21 cellular contexts compared by ENCODE assay signal in the genomic region with DNA sequence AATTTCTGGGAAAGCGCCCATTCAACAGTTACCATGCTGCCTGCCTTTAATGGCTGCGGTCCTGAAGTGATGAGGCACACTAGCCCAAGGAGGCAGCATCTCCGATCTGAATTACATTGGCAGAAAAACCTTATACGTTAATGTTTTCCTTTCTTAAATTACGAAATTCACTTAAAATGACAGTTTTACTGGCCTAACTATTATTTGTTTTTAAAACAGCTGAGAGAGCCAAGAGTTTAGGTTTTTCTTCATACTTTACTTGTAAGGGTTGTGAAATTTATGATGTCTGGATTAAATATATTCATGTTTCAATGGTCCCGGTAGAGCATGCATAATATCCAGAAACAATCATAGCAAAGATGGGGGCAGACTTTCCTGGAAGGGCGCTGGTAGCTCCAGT.
A peak's percentile ranks its signal among the peaks of the same experiment; 100 is the strongest.
DNase-seq lines count a peak whose midpoint lies in the region; ATAC-seq and TF ChIP-seq lines count a peak whose summit lies in the region.
"Had no signal": no experiment of that assay in that cellular context is flagged by ENCODE, and none has a peak within 500 bp of the region (broad histone marks: within the 10 kb centered on the region; RNA-seq: fewer than 3 reads in every experiment).

No MANE protein-coding gene starts in this region.

- intact Hi-C loops in sciatic nerve (cut with DNase I): no loop called here

- H3K4me3 Mint-ChIP-seq in brain (no peak overlapping the region), glutamatergic neuron (ENCODE audit: unreplicated experiment) (no peak overlapping the region)
- no peak overlapping the region for H3K4me3 Mint-ChIP-seq in activated T-cell treated with anti-CD3 and anti-CD28 coated beads, Interleukin-2, amount 50 U/mL, for 24 hours
- H3K4me3 Mint-ChIP-seq: CD8-positive, alpha-beta T cell; GM23338 had no signal

- peak overlapping the region in 3 of 5 experiments; percentile 14 to 54 (median 35) for H3K27ac Mint-ChIP-seq in brain
- peak overlapping the region; percentile 2 for H3K27ac Mint-ChIP-seq in glutamatergic neuron (ENCODE audit: unreplicated experiment)
- H3K27ac Mint-ChIP-seq in activated T-cell treated with anti-CD3 and anti-CD28 coated beads, Interleukin-2, amount 50 U/mL, for 24 hours: no peak overlapping the region
- H3K27ac Mint-ChIP-seq: CD8-positive, alpha-beta T cell; GM23338 had no signal

- POLR2A ChIA-PET in HEK293T (lab: Yijun Ruan, JAX): no interaction called here

- H3K27me3 Mint-ChIP-seq in brain (no peaks in the 10 kb centered on the region), glutamatergic neuron (ENCODE audit: unreplicated experiment) (peaks cover 7% of the 10 kb centered on the region)
- H3K27me3 Mint-ChIP-seq in activated T-cell treated with anti-CD3 and anti-CD28 coated beads, Interleukin-2, amount 50 U/mL, for 24 hours: no peaks in the 10 kb centered on the region

- H3K36me3 Mint-ChIP-seq in brain: no peaks in the 10 kb centered on the region
- no peaks in the 10 kb centered on the region for H3K36me3 Mint-ChIP-seq in glutamatergic neuron (ENCODE audit: unreplicated experiment)
- H3K36me3 Mint-ChIP-seq in activated T-cell treated with anti-CD3 and anti-CD28 coated beads, Interleukin-2, amount 50 U/mL, for 24 hours (ENCODE audit: low read depth): no peaks in the 10 kb centered on the region
- H3K36me3 Mint-ChIP-seq: CD8-positive, alpha-beta T cell had no signal

- CTCF ChIA-PET in HEK293T (lab: Yijun Ruan, JAX): no interaction called here

- H3K9me3 Mint-ChIP-seq in brain: no peaks in the 10 kb centered on the region
- peaks cover 11% of the 10 kb centered on the region for H3K9me3 Mint-ChIP-seq in glutamatergic neuron (ENCODE audit: unreplicated experiment)
- H3K9me3 Mint-ChIP-seq in activated T-cell treated with anti-CD3 and anti-CD28 coated beads, Interleukin-2, amount 50 U/mL, for 24 hours: no peaks in the 10 kb centered on the region
- H3K9me3 Mint-ChIP-seq: CD8-positive, alpha-beta T cell; GM23338 had no signal

- peak; percentile 20 for ATAC-seq in sciatic nerve
- no peak for ATAC-seq in HG02678 (IDR thresholded peaks at IDR 0.05; ENCODE audit: unreplicated experiment)
- ATAC-seq: CD8-positive, alpha-beta T cell; GM23338; HCT116; K562 had no signal

- peaks cover 58% of the 10 kb centered on the region for H3K4me1 Mint-ChIP-seq in brain
- H3K4me1 Mint-ChIP-seq in glutamatergic neuron (ENCODE audit: low read depth, unreplicated experiment): peaks cover 53% of the 10 kb centered on the region
- no peaks in the 10 kb centered on the region for H3K4me1 Mint-ChIP-seq in activated T-cell treated with anti-CD3 and anti-CD28 coated beads, Interleukin-2, amount 50 U/mL, for 24 hours (ENCODE audit: low read depth)
- H3K4me1 Mint-ChIP-seq: GM23338 had no signal

- TF ChIP-seq CTCF in brain (conservative IDR thresholded peaks at IDR 0.05): no peak
- no peak for TF ChIP-seq CTCF in glutamatergic neuron (IDR thresholded peaks at IDR 0.05; ENCODE audit: partially characterized antibody, unreplicated experiment)

- DNase-seq in GM04503 (ENCODE audit: low read depth): peak; percentile 69
- DNase-seq in glutamatergic neuron: no peak
- no peak for DNase-seq in sciatic nerve (ENCODE audit: low spot score)
- no peak for DNase-seq in activated T-cell treated with anti-CD3 and anti-CD28 coated beads, Interleukin-2, amount 50 U/mL, for 24 hours
- DNase-seq in HEK293T (ENCODE audit: extremely low spot score): no peak
- DNase-seq in OCI-M2 (lab: John Stamatoyannopoulos, UW; ENCODE audit: unreplicated experiment): no peak
- DNase-seq: CD8-positive, alpha-beta T cell; DMS79; MV-4-11; NCI-H1694 treated with DMSO at 0.1 percent for 48 hours; NCI-H2227 treated with DMSO at 0.1 percent for 48 hours; NCI-H510A treated with DMSO at 0.1 percent for 48 hours; NCI-H774; OCI-M1; SHP77 treated with DMSO at 0.1 percent for 48 hours; SK-N-SH had no signal

TF ChIP-seq in HEK293T, 16 proteins besides CTCF, POLR2A, EP300 and RAD21:
- TF ChIP-seq, protein P1, sequence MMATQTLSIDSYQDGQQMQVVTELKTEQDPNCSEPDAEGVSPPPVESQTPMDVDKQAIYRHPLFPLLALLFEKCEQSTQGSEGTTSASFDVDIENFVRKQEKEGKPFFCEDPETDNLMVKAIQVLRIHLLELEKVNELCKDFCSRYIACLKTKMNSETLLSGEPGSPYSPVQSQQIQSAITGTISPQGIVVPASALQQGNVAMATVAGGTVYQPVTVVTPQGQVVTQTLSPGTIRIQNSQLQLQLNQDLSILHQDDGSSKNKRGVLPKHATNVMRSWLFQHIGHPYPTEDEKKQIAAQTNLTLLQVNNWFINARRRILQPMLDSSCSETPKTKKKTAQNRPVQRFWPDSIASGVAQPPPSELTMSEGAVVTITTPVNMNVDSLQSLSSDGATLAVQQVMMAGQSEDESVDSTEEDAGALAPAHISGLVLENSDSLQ (IDR thresholded peaks at IDR 0.05): no peak
- TF ChIP-seq CTBP1 (IDR thresholded peaks at IDR 0.05; ENCODE audit: borderline replicate concordance) (no peak), BHLHE40 (IDR thresholded peaks at IDR 0.05; ENCODE audit: borderline replicate concordance) (no peak), SP1 (IDR thresholded peaks at IDR 0.05) (no peak), SUZ12 (IDR thresholded peaks at IDR 0.05) (no peak), L3MBTL2 (conservative IDR thresholded peaks at IDR 0.05) (no peak), LEF1 (IDR thresholded peaks at IDR 0.05; ENCODE audit: borderline replicate concordance) (no peak), FOXK2 (IDR thresholded peaks at IDR 0.05) (no peak), HDGF (IDR thresholded peaks at IDR 0.05; ENCODE audit: borderline replicate concordance) (no peak), FOXA1 (IDR thresholded peaks at IDR 0.05) (no peak)
TF ChIP-seq in HEK293T: peak in this region for 0.
